27 cellular contexts compared by ENCODE assay signal in genomic region chr20:63470410-63470809, GRCh38. TPM values are rescaled to one million over a fixed set of nuclear protein-coding genes. Genes with fewer than 3 reads are reported as not detected.
A peak's percentile ranks its signal among the peaks of the same experiment; 100 is the strongest.
DNase-seq lines count a peak whose midpoint lies in the region; ATAC-seq and TF ChIP-seq lines count a peak whose summit lies in the region.
"Had no signal": no experiment of that assay in that cellular context is flagged by ENCODE, and none has a peak within 500 bp of the region (broad histone marks: within the 10 kb centered on the region; RNA-seq: fewer than 3 reads in every experiment).

No MANE protein-coding gene starts in this region.

- no peak for ATAC-seq in activated T-cell treated with anti-CD3 and anti-CD28 coated beads, Interleukin-2, amount 50 U/mL, for 4 hours
- no peak for ATAC-seq in activated T-cell treated with anti-CD3 and anti-CD28 coated beads, Interleukin-2, amount 50 U/mL, for 72 hours (replicated peaks in 1 of 2)
- ATAC-seq in psoas muscle: no peak
- no peak for ATAC-seq in omental fat pad (ENCODE audit: low FRiP score)

- peak overlapping the region; percentile 64; the same call in 1 of the 2 replicates for H3K9ac ChIP-seq in iPS-20b (ENCODE audit: low read depth, low read length)

- no peaks in the 10 kb centered on the region for H3K9me3 Mint-ChIP-seq in activated T-cell treated with anti-CD3 and anti-CD28 coated beads, Interleukin-2, amount 50 U/mL, for 4 hours
- H3K9me3 Mint-ChIP-seq in activated T-cell treated with anti-CD3 and anti-CD28 coated beads, Interleukin-2, amount 50 U/mL, for 72 hours: no peaks in the 10 kb centered on the region
- H3K9me3 Mint-ChIP-seq: activated CD4-positive, alpha-beta memory T cell treated with anti-CD3 and anti-CD28 coated beads, Interleukin-2, amount 10 ng/mL, durations not matched to agents 7 days and 5 days; activated naive CD4-positive, alpha-beta T cell treated with anti-CD3 and anti-CD28 coated beads, Interleukin-2, amount 50 U/mL, for 24 hours; activated T-helper 2 cell treated with anti-CD3 and anti-CD28 coated beads, Interferon-gamma antibody, Interleukin-2, Interleukin-4, amounts not matched to agents 10 μg/mL and 5 μg/mL and 100 μg/mL, durations not matched to agents 14 hours and 24 hours and 36 hours; stimulated activated naive CD8-positive, alpha-beta T cell treated with anti-CD3 and anti-CD28 coated beads, Interleukin-15, Interleukin-2, amounts not matched to agents 100 ng/mL and 50 ng/mL, for 24 hours; T-cell had no signal

- H3K4me1 Mint-ChIP-seq in activated T-cell treated with anti-CD3 and anti-CD28 coated beads, Interleukin-2, amount 50 U/mL, for 4 hours (ENCODE audit: low read depth): peaks cover 5% of the 10 kb centered on the region
- H3K4me1 Mint-ChIP-seq in activated T-cell treated with anti-CD3 and anti-CD28 coated beads, Interleukin-2, amount 50 U/mL, for 72 hours (ENCODE audit: low read depth): peaks cover 10% of the 10 kb centered on the region
- H3K4me1 Mint-ChIP-seq: activated CD4-positive, alpha-beta memory T cell treated with anti-CD3 and anti-CD28 coated beads, Interleukin-2, amount 10 ng/mL, durations not matched to agents 7 days and 5 days had no signal

- intact Hi-C loops in psoas muscle (cut with DNase I): no loop called here

- peak overlapping the region; percentile 11 for H3K4me3 Mint-ChIP-seq in activated T-cell treated with anti-CD3 and anti-CD28 coated beads, Interleukin-2, amount 50 U/mL, for 4 hours
- no peak overlapping the region for H3K4me3 Mint-ChIP-seq in activated T-cell treated with anti-CD3 and anti-CD28 coated beads, Interleukin-2, amount 50 U/mL, for 72 hours
- H3K4me3 Mint-ChIP-seq: activated CD4-positive, alpha-beta memory T cell treated with anti-CD3 and anti-CD28 coated beads, Interleukin-2, amount 10 ng/mL, durations not matched to agents 7 days and 5 days; activated naive CD4-positive, alpha-beta T cell treated with anti-CD3 and anti-CD28 coated beads, Interleukin-2, amount 50 U/mL, for 24 hours; stimulated activated naive CD8-positive, alpha-beta T cell treated with anti-CD3 and anti-CD28 coated beads, Interleukin-15, Interleukin-2, amounts not matched to agents 100 ng/mL and 50 ng/mL, for 24 hours had no signal

- DNase-seq in activated T-cell treated with anti-CD3 and anti-CD28 coated beads, Interleukin-2, amount 50 U/mL, for 4 hours: no peak
- DNase-seq in activated T-cell treated with anti-CD3 and anti-CD28 coated beads, Interleukin-2, amount 50 U/mL, for 72 hours: no peak
- no peak for DNase-seq in stimulated activated CD4-positive, alpha-beta T cell treated with anti-CD3 and anti-CD28 coated beads, Interleukin-1b, Interleukin-23, amount 100 ng/mL, for 48 hours
- DNase-seq in psoas muscle: no peak
- no peak for DNase-seq in omental fat pad (ENCODE audit: low spot score)
- DNase-seq: activated CD4-positive, alpha-beta memory T cell treated with anti-CD3 and anti-CD28 coated beads, Interleukin-2, amount 10 ng/mL, durations not matched to agents 7 days and 5 days; activated CD4-positive, CD25-positive, alpha-beta regulatory T cell treated with anti-CD3 and anti-CD28 coated beads, Interleukin-2, amount 50 U/mL, for 72 hours; activated CD8-positive, alpha-beta memory T cell treated with anti-CD3 and anti-CD28 coated beads, Interleukin-2, amount 50 U/mL, for 48 hours; aorta; dermis blood vessel endothelial cell; KG1; NCI-H1417 treated with DMSO at 0.1 percent for 48 hours; NCI-H2081 treated with DMSO at 0.1 percent for 48 hours; NCI-H345; NCI-H748 treated with DMSO at 0.1 percent for 48 hours; T-cell; thyroid gland had no signal

- H3K27ac ChIP-seq in cingulate gyrus (ENCODE audit: low read depth, low read length) (peak overlapping the region; percentile 29), iPS-20b (ENCODE audit: low read length) (no peak overlapping the region), temporal lobe (ENCODE audit: low read depth, low read length) (peak overlapping the region; percentile 44), psoas muscle (no peak overlapping the region)
- H3K27ac ChIP-seq: 22Rv1, cardiac muscle cell, SJSA1, thyroid gland had no signal

- H3K4me1 ChIP-seq in iPS-20b (ENCODE audit: insufficient read depth, low read length) (no peaks in the 10 kb centered on the region), psoas muscle (peaks cover 6% of the 10 kb centered on the region)
- H3K4me1 ChIP-seq: SJSA1, thyroid gland had no signal

- WGBS in psoas muscle, 3 donors: 63 to 70% (median 64%) methylated on average over 10 of the region's 10 CpGs

- H3K27me3 ChIP-seq in iPS-20b (ENCODE audit: insufficient read depth, low read length) (peaks cover 29% of the 10 kb centered on the region), psoas muscle (ENCODE audit: insufficient read depth in 3 of 3, low read length in 2 of 3) (peaks cover 0 to 90% (median 30%) of the 10 kb centered on the region in 3 donors)

- H3K27ac Mint-ChIP-seq in activated T-cell treated with anti-CD3 and anti-CD28 coated beads, Interleukin-2, amount 50 U/mL, for 72 hours: no peak overlapping the region
- H3K27ac Mint-ChIP-seq: activated CD4-positive, alpha-beta memory T cell treated with anti-CD3 and anti-CD28 coated beads, Interleukin-2, amount 10 ng/mL, durations not matched to agents 7 days and 5 days; activated naive CD4-positive, alpha-beta T cell treated with anti-CD3 and anti-CD28 coated beads, Interleukin-2, amount 50 U/mL, for 24 hours; activated T-helper 2 cell treated with anti-CD3 and anti-CD28 coated beads, Interferon-gamma antibody, Interleukin-2, Interleukin-4, amounts not matched to agents 10 μg/mL and 5 μg/mL and 100 μg/mL, durations not matched to agents 14 hours and 24 hours and 36 hours; stimulated activated naive CD8-positive, alpha-beta T cell treated with anti-CD3 and anti-CD28 coated beads, Interleukin-15, Interleukin-2, amounts not matched to agents 100 ng/mL and 50 ng/mL, for 24 hours; T-cell had no signal

- H3K36me3 ChIP-seq in iPS-20b (ENCODE audit: insufficient read depth, low read depth, low read length): no peaks in the 10 kb centered on the region
- no peaks in the 10 kb centered on the region for H3K36me3 ChIP-seq in psoas muscle (ENCODE audit: insufficient read depth in 1 of 2, low read depth in 1 of 2)
- H3K36me3 ChIP-seq: cardiac muscle cell, SJSA1, thyroid gland had no signal

- H3K36me3 Mint-ChIP-seq in activated T-cell treated with anti-CD3 and anti-CD28 coated beads, Interleukin-2, amount 50 U/mL, for 4 hours (ENCODE audit: insufficient read depth): no peaks in the 10 kb centered on the region
- H3K36me3 Mint-ChIP-seq in activated T-cell treated with anti-CD3 and anti-CD28 coated beads, Interleukin-2, amount 50 U/mL, for 72 hours (ENCODE audit: insufficient read depth in 2 of 2): no peaks in the 10 kb centered on the region
- H3K36me3 Mint-ChIP-seq: activated naive CD4-positive, alpha-beta T cell treated with anti-CD3 and anti-CD28 coated beads, Interleukin-2, amount 50 U/mL, for 24 hours; T-cell had no signal

- H3K9me3 ChIP-seq in iPS-20b (ENCODE audit: insufficient read depth, low read depth, low read length): no peaks in the 10 kb centered on the region
- H3K9me3 ChIP-seq in psoas muscle: no peaks in the 10 kb centered on the region
- H3K9me3 ChIP-seq: SJSA1, thyroid gland had no signal

- TF ChIP-seq CTCF in psoas muscle (IDR thresholded peaks at IDR 0.05): no peak
- TF ChIP-seq CTCF in omental fat pad (IDR thresholded peaks at IDR 0.05): no peak

- H3K27me3 Mint-ChIP-seq in activated T-cell treated with anti-CD3 and anti-CD28 coated beads, Interleukin-2, amount 50 U/mL, for 4 hours (ENCODE audit: low read depth): peaks cover 49% of the 10 kb centered on the region
- peaks cover 25% of the 10 kb centered on the region for H3K27me3 Mint-ChIP-seq in activated T-cell treated with anti-CD3 and anti-CD28 coated beads, Interleukin-2, amount 50 U/mL, for 72 hours (ENCODE audit: low read depth)

- H3K4me3 ChIP-seq in iPS-20b (ENCODE audit: low read length) (peak overlapping the region; percentile 76), psoas muscle (no peak overlapping the region)
- H3K4me3 ChIP-seq: lung, SJSA1, thyroid gland had no signal

RNA-seq across cellular contexts. Expression of gene KCNQ2, which starts 2.0 kb away (rescaled TPM):
- total RNA-seq in activated T-cell treated with anti-CD3 and anti-CD28 coated beads, Interleukin-2, amount 50 U/mL, for 4 hours: not detected
- under 1 TPM; 0.44 to 0.65 TPM for total RNA-seq in activated T-cell treated with anti-CD3 and anti-CD28 coated beads, Interleukin-2, amount 50 U/mL, for 72 hours
- total RNA-seq in temporal lobe: 136 TPM
- 1 to 10 TPM in 1 of 4 donors, under 1 TPM in 3; 0.11 to 2.8 (median 0.28) TPM for total RNA-seq in psoas muscle
- polyA plus RNA-seq in psoas muscle: under 1 TPM in 2 of 3 donors, not detected in 1; 0.01 to 0.03 TPM
- total RNA-seq in omental fat pad: not detected
- total RNA-seq: activated CD4-positive, alpha-beta memory T cell treated with anti-CD3 and anti-CD28 coated beads, Interleukin-2, amount 10 ng/mL, durations not matched to agents 7 days and 5 days; activated T-helper 2 cell treated with anti-CD3 and anti-CD28 coated beads, Interferon-gamma antibody, Interleukin-2, Interleukin-4, amounts not matched to agents 10 μg/mL and 5 μg/mL and 100 μg/mL, durations not matched to agents 14 hours and 24 hours and 36 hours; aorta; dermis blood vessel endothelial cell; SJSA1 had no signal
- polyA plus RNA-seq: aorta had no signal

RNA-seq across cellular contexts. Expression of gene EEF1A2, which starts 28.5 kb away (rescaled TPM):
- under 1 TPM; 0.63 to 0.96 (median 0.74) TPM for total RNA-seq in activated T-cell treated with anti-CD3 and anti-CD28 coated beads, Interleukin-2, amount 50 U/mL, for 4 hours
- total RNA-seq in activated T-cell treated with anti-CD3 and anti-CD28 coated beads, Interleukin-2, amount 50 U/mL, for 72 hours: 1 to 10 TPM in 1 of 2 donors, under 1 TPM in 1; 0.94 to 8.3 TPM
- total RNA-seq in temporal lobe (209 TPM), psoas muscle (1,000 to 10,000 TPM; 1,781 to 2,126 (median 2,004) TPM), omental fat pad (1 to 10 TPM in 3 of 4 donors, not detected in 1; 2.1 to 4.7 (median 2.8) TPM)
- 1,000 to 10,000 TPM in 2 of 3 donors, 100 to 1,000 TPM in 1; 952 to 1,898 (median 1,229) TPM for polyA plus RNA-seq in psoas muscle

RNA-seq across cellular contexts. Expression of gene PPDPF, which starts 50.2 kb away (rescaled TPM):
- total RNA-seq in activated T-cell treated with anti-CD3 and anti-CD28 coated beads, Interleukin-2, amount 50 U/mL, for 4 hours: 100 to 1,000 TPM; 137 to 171 (median 165) TPM
- total RNA-seq in activated T-cell treated with anti-CD3 and anti-CD28 coated beads, Interleukin-2, amount 50 U/mL, for 72 hours: 100 to 1,000 TPM in 1 of 2 donors, 10 to 100 TPM in 1; 91.0 to 130 TPM
- total RNA-seq in temporal lobe (24.1 TPM), psoas muscle (100 to 1,000 TPM; 130 to 198 (median 155) TPM), omental fat pad (100 to 1,000 TPM in 1 of 4 donors, 10 to 100 TPM in 3; 22.2 to 108 (median 75.8) TPM)
- polyA plus RNA-seq in psoas muscle: 100 to 1,000 TPM; 134 to 158 (median 142) TPM

Comparison
In these comparisons a context has a peak if more than half of its experiments do, and no peak if none do; other contexts are left out.
1. H3K27ac ChIP-seq: peak in cingulate gyrus (single experiment) and temporal lobe (single experiment); none in iPS-20b (single experiment) and psoas muscle (single experiment).
2. RNA of gene KCNQ2, which starts 2.0 kb away (total RNA-seq): 136 TPM in temporal lobe (single experiment); 0.44 to 0.65 TPM in activated T-cell treated with anti-CD3 and anti-CD28 coated beads, Interleukin-2, amount 50 U/mL, for 72 hours, 0.11 to 2.8 TPM in psoas muscle, not detected in activated T-cell treated with anti-CD3 and anti-CD28 coated beads, Interleukin-2, amount 50 U/mL, for 4 hours and not detected in omental fat pad; every median in the first group is over 10 times any median in the second.
3. RNA of gene EEF1A2, which starts 28.5 kb away (total RNA-seq): 1,781 to 2,126 TPM in psoas muscle and 209 TPM in temporal lobe (single experiment); 0.94 to 8.3 TPM in activated T-cell treated with anti-CD3 and anti-CD28 coated beads, Interleukin-2, amount 50 U/mL, for 72 hours, 2.1 to 4.7 TPM in omental fat pad and 0.63 to 0.96 TPM in activated T-cell treated with anti-CD3 and anti-CD28 coated beads, Interleukin-2, amount 50 U/mL, for 4 hours; every median in the first group is over 10 times any median in the second.